In the genomic region with DNA sequence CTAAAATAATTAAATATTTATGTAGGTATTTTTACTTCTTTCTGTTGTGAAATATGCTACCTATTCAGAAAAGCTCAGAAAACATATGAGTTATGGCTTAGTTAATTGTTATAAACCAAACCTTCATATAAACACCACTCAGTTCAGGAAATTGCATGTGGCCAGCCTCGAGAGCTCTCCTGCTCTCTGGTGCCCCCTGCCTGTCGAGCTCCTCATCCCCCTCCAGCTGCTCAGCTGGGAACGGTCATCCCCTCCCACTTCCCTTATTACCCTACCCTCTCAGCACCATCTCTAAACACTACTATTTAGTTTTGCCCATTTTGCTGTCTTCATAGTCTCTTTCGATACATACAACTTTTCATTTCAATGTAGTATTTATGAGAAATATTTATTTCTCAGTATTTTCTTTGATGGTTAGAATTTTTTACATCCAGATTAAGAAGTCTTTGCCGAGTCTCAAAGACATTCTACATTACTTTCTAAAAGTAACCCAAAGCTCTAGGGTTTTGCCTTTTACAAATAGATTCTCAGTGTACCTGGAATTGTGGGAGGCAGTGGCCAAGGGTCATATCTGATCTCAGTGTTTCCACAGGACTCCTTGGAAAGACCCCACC, we compare ENCODE assay signal across 8 cellular contexts. TPM values are rescaled to one million over a fixed set of nuclear protein-coding genes. Genes with fewer than 3 reads are reported as not detected.
A peak's percentile ranks its signal among the peaks of the same experiment; 100 is the strongest.
DNase-seq lines count a peak whose midpoint lies in the region; ATAC-seq lines count a peak whose summit lies in the region.

No MANE protein-coding gene starts in this region.

- ATAC-seq in GM19035 (IDR thresholded peaks at IDR 0.05; ENCODE audit: unreplicated experiment) = peak; percentile 85
- peak; percentile 95 for ATAC-seq in HG03342 (IDR thresholded peaks at IDR 0.05; ENCODE audit: unreplicated experiment)
- peak; percentile 100 for ATAC-seq in memory B cell (ENCODE audit: low read depth)

- H3K4me1 Mint-ChIP-seq in activated CD4-positive, alpha-beta memory T cell treated with anti-CD3 and anti-CD28 coated beads for 36 hours (ENCODE audit: low read depth) = peaks cover 19% of the 10 kb centered on the region
- peaks cover 3% of the 10 kb centered on the region for H3K4me1 Mint-ChIP-seq in memory B cell

- DNase-seq in Ammon's horn (ENCODE audit: low spot score) (peak; percentile 91), NCI-H748 (lab: John Stamatoyannopoulos, UW; ENCODE audit: unreplicated experiment) (peak; percentile 68), ecto neural progenitor cell (ENCODE audit: low spot score) (peak; percentile 74), memory B cell (ENCODE audit: low spot score in 2 of 2) (peak; percentile 84 to 85)
- DNase-seq in activated CD4-positive, alpha-beta memory T cell treated with anti-CD3 and anti-CD28 coated beads for 36 hours = peak; percentile 92
- peak; percentile 76 to 80 for DNase-seq in stimulated activated CD8-positive, alpha-beta memory T cell treated with anti-CD3 and anti-CD28 coated beads, Interleukin-4, amount 100 ng/mL, for 1 hour (ENCODE audit: low read depth in 2 of 2, low spot score in 1 of 2)

- peak overlapping the region; percentile 67 for H3K27ac Mint-ChIP-seq in activated CD4-positive, alpha-beta memory T cell treated with anti-CD3 and anti-CD28 coated beads for 36 hours
- no peak overlapping the region for H3K27ac Mint-ChIP-seq in memory B cell

- peaks cover 19% of the 10 kb centered on the region for H3K9me3 Mint-ChIP-seq in activated CD4-positive, alpha-beta memory T cell treated with anti-CD3 and anti-CD28 coated beads for 36 hours
- peaks cover 8% of the 10 kb centered on the region for H3K9me3 Mint-ChIP-seq in memory B cell

- POLR2A ChIA-PET in activated CD4-positive, alpha-beta memory T cell treated with anti-CD3 and anti-CD28 coated beads for 36 hours (lab: Charles Lee) = interaction anchor here (0.7 to 2.4 kb wide), 17 partner anchors 9 to 231 kb away, joined by 3 to 10 read pairs (median 4); a partner anchor contains a TSS

- no peak overlapping the region for H3K4me3 Mint-ChIP-seq in activated CD4-positive, alpha-beta memory T cell treated with anti-CD3 and anti-CD28 coated beads for 36 hours
- H3K4me3 Mint-ChIP-seq in memory B cell = no peak overlapping the region

- intact Hi-C loops in activated CD4-positive, alpha-beta memory T cell treated with anti-CD3 and anti-CD28 coated beads for 36 hours (cut with micrococcal nuclease) = loop anchor here (1.0 kb wide), 4 partner anchors 27 to 230 kb away; no protein-coding TSS in a partner anchor

- peaks cover 7% of the 10 kb centered on the region for H3K36me3 Mint-ChIP-seq in activated CD4-positive, alpha-beta memory T cell treated with anti-CD3 and anti-CD28 coated beads for 36 hours
- H3K36me3 Mint-ChIP-seq in memory B cell = peaks cover 9% of the 10 kb centered on the region

- H3K27me3 Mint-ChIP-seq in activated CD4-positive, alpha-beta memory T cell treated with anti-CD3 and anti-CD28 coated beads for 36 hours = no peaks in the 10 kb centered on the region
- no peaks in the 10 kb centered on the region for H3K27me3 Mint-ChIP-seq in memory B cell

- CTCF ChIA-PET in activated CD4-positive, alpha-beta memory T cell treated with anti-CD3 and anti-CD28 coated beads for 36 hours (lab: Charles Lee) = interaction anchor here (0.6 to 5.0 kb wide), 65 partner anchors 9 to 432 kb away, joined by 3 to 120 read pairs (median 7); a partner anchor contains a TSS

RNA-seq across cellular contexts. Expression of a gene that starts 51.2 kb away (rescaled TPM):
- total RNA-seq in activated CD4-positive, alpha-beta memory T cell treated with anti-CD3 and anti-CD28 coated beads for 36 hours = 100 to 1,000 TPM; 159 to 161 TPM

RNA-seq across cellular contexts. Expression of a gene that starts 55.7 kb away (rescaled TPM):
- 1 to 10 TPM; 5.1 to 5.7 TPM for total RNA-seq in activated CD4-positive, alpha-beta memory T cell treated with anti-CD3 and anti-CD28 coated beads for 36 hours

Comparison
In these comparisons a context has a peak if more than half of its experiments do, and no peak if none do; other contexts are left out.
1. Peak in every context shown above with its lines: DNase-seq and ATAC-seq.